Comparison of ENCODE assay signal across 17 cellular contexts in the genomic region with DNA sequence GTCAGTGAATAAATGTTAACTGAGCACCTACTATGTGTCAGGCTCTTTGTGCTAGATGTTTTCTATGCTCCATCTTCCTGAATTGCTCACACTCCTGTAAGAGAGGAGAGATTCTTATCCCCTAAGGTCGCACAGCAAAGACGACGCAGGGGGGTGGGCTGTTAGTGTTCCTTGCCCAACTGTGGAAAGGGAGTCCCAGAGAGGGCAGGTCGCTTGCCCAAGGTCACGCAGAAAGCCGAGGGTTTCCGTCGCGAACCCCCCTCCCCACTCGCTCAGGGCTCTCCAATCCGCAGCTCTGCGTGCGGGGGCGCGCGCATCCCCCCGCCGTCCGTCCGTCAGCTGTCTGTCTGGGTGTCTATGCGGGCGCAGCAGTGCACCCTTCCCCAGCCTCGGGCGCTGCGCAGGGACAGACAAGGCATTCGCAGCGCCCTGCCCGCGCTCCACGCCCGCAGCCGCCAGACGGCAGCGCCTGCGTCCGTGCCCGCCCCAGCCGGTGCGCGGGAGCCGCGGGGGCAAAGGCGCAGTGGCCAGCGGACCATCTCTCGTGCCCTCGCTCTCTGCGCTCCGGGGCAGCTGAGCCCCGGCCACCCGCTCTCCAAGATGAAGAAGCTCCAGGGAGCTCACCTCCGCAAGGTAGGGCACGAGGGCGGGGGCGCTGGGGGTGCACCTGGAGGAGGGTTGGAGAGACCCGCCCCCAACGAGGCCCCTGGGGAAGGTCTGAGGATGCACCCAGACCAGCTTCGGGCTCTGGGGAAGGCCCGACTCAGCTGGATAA. TPM values are rescaled to one million over a fixed set of nuclear protein-coding genes. Genes with fewer than 3 reads are reported as not detected.
DNase-seq lines count a peak whose midpoint lies in the region; ATAC-seq, FAIRE-seq and TF ChIP-seq lines count a peak whose summit lies in the region.
"Had no signal": no experiment of that assay in that cellular context is flagged by ENCODE, and none has a peak within 500 bp of the region (broad histone marks: within the 10 kb centered on the region; RNA-seq: fewer than 3 reads in every experiment).

A gene (plus strand): TSS at position 335 of the 775 bp plus-strand sequence. CDS start 266 bp downstream, at position 601.

- peak within 1 kb of the TSS; percentile 42 for H3K4me3 Mint-ChIP-seq in mesothelial cell of epicardium
- H3K4me3 Mint-ChIP-seq in CD4-positive, alpha-beta T cell, result no peak within 1 kb of the TSS
- no peak within 1 kb of the TSS for H3K4me3 Mint-ChIP-seq in activated naive CD4-positive, alpha-beta T cell treated with anti-CD3 and anti-CD28 coated beads, Interleukin-2, amount 10 ng/mL, durations not matched to agents 7 days and 5 days
- H3K4me3 Mint-ChIP-seq: activated CD4-positive, alpha-beta T cell treated with anti-CD3 and anti-CD28 coated beads, Interleukin-2, amount 10 ng/mL, durations not matched to agents 24 days and 14 days; activated T-cell treated with anti-CD3 and anti-CD28 coated beads, Interleukin-2, amount 50 U/mL, for 24 hours had no signal

- DNase-seq in A549 (ENCODE audit: low read depth in 1 of 2, low spot score in 1 of 2) (no peak), mesothelial cell of epicardium (ENCODE audit: low spot score in 2 of 2, unreplicated experiment in 2 of 2) (no peak)
- DNase-seq in CD4-positive, alpha-beta T cell, result no peak
- no peak for DNase-seq in activated naive CD4-positive, alpha-beta T cell treated with anti-CD3 and anti-CD28 coated beads, Interleukin-2, amount 10 ng/mL, durations not matched to agents 7 days and 5 days
- DNase-seq: activated CD4-positive, alpha-beta T cell treated with anti-CD3 and anti-CD28 coated beads, Interleukin-2, amount 10 ng/mL, durations not matched to agents 24 days and 14 days; activated T-cell treated with anti-CD3 and anti-CD28 coated beads, Interleukin-2, amount 50 U/mL, for 24 hours; dermis blood vessel endothelial cell; DMS79; NCI-H1092 treated with DMSO at 0.1 percent for 48 hours; NCI-H446 treated with DMSO at 0.1 percent for 48 hours; T-helper 9 cell had no signal

- no peaks in the 10 kb centered on the region for H3K9me3 Mint-ChIP-seq in mesothelial cell of epicardium
- H3K9me3 Mint-ChIP-seq in CD4-positive, alpha-beta T cell, result no peaks in the 10 kb centered on the region
- H3K9me3 Mint-ChIP-seq in activated naive CD4-positive, alpha-beta T cell treated with anti-CD3 and anti-CD28 coated beads, Interleukin-2, amount 10 ng/mL, durations not matched to agents 7 days and 5 days, result no peaks in the 10 kb centered on the region
- H3K9me3 Mint-ChIP-seq: activated CD4-positive, alpha-beta T cell treated with anti-CD3 and anti-CD28 coated beads, Interleukin-2, amount 10 ng/mL, durations not matched to agents 24 days and 14 days; activated T-cell treated with anti-CD3 and anti-CD28 coated beads, Interleukin-2, amount 50 U/mL, for 24 hours had no signal

- TF ChIP-seq CTCF in A549 (IDR thresholded peaks at IDR 0.05), result no peak
- TF ChIP-seq CTCF in mesothelial cell of epicardium (IDR thresholded peaks at IDR 0.05; ENCODE audit: unreplicated experiment), result no peak
- TF ChIP-seq CTCF in CD4-positive, alpha-beta T cell (IDR thresholded peaks at IDR 0.05), result no peak

- H3K4me2 ChIP-seq in A549, result peak within 1 kb of the TSS; percentile 37; the same call in 1 of the 3 replicates

- intact Hi-C loops in CD4-positive, alpha-beta T cell (cut with DNase I, micrococcal nuclease), result no loop called here

- H3K9me3 ChIP-seq in A549 (no peaks in the 10 kb centered on the region), HUES48 (ENCODE audit: control insufficient read depth, insufficient read depth, low read length) (no peaks in the 10 kb centered on the region), duodenal mucosa (ENCODE audit: control insufficient read depth in 1 of 2, low read length in 2 of 2) (no peaks in the 10 kb centered on the region)
- no peaks in the 10 kb centered on the region for H3K9me3 ChIP-seq in CD4-positive, alpha-beta T cell (ENCODE audit: control insufficient read depth, low read length)
- H3K9me3 ChIP-seq: upper lobe of left lung had no signal

- ATAC-seq in A549, result no peak
- no peak for ATAC-seq in GM21619 (IDR thresholded peaks at IDR 0.05; ENCODE audit: unreplicated experiment)
- no peak for ATAC-seq in HG03045 (IDR thresholded peaks at IDR 0.05; ENCODE audit: unreplicated experiment)
- no peak for ATAC-seq in CD4-positive, alpha-beta T cell (ENCODE audit: poor library complexity)
- ATAC-seq: K562 had no signal

- FAIRE-seq in A549 (lab: Jason Lieb, UNC), result no peak
- FAIRE-seq: K562 had no signal

- peaks cover 8% of the 10 kb centered on the region for H3K4me1 Mint-ChIP-seq in mesothelial cell of epicardium
- no peaks in the 10 kb centered on the region for H3K4me1 Mint-ChIP-seq in CD4-positive, alpha-beta T cell (ENCODE audit: low read depth)
- no peaks in the 10 kb centered on the region for H3K4me1 Mint-ChIP-seq in activated naive CD4-positive, alpha-beta T cell treated with anti-CD3 and anti-CD28 coated beads, Interleukin-2, amount 10 ng/mL, durations not matched to agents 7 days and 5 days
- H3K4me1 Mint-ChIP-seq: activated CD4-positive, alpha-beta T cell treated with anti-CD3 and anti-CD28 coated beads, Interleukin-2, amount 10 ng/mL, durations not matched to agents 24 days and 14 days had no signal

- no peak within 1 kb of the TSS for H3K27ac Mint-ChIP-seq in mesothelial cell of epicardium
- no peak within 1 kb of the TSS for H3K27ac Mint-ChIP-seq in CD4-positive, alpha-beta T cell
- no peak within 1 kb of the TSS for H3K27ac Mint-ChIP-seq in activated naive CD4-positive, alpha-beta T cell treated with anti-CD3 and anti-CD28 coated beads, Interleukin-2, amount 10 ng/mL, durations not matched to agents 7 days and 5 days
- H3K27ac Mint-ChIP-seq: activated CD4-positive, alpha-beta T cell treated with anti-CD3 and anti-CD28 coated beads, Interleukin-2, amount 10 ng/mL, durations not matched to agents 24 days and 14 days; activated T-cell treated with anti-CD3 and anti-CD28 coated beads, Interleukin-2, amount 50 U/mL, for 24 hours had no signal

- H3K4me3 ChIP-seq in A549, result no peak within 1 kb of the TSS
- H3K4me3 ChIP-seq in HUES48 (ENCODE audit: low read depth, low read length), result peak within 1 kb of the TSS; percentile 56
- peak within 1 kb of the TSS; percentile 42 to 43 for H3K4me3 ChIP-seq in duodenal mucosa (ENCODE audit: low read depth in 1 of 2, low read length in 2 of 2)
- H3K4me3 ChIP-seq: K562, upper lobe of left lung had no signal

- WGBS in A549 (ENCODE audit: missing lambda C conversion rate), result 39% methylated on average over 16 of the region's 58 CpGs

- CTCF ChIA-PET in A549 (lab: Yijun Ruan, JAX), result interaction anchor here (0.7 to 3.6 kb wide), 10 partner anchors 9 to 510 kb away, joined by 3 to 13 read pairs (median 4); no protein-coding TSS in a partner anchor
- CTCF ChIA-PET in CD4-positive, alpha-beta T cell (lab: Charles Lee), result no interaction called here
- CTCF ChIA-PET in activated naive CD4-positive, alpha-beta T cell treated with anti-CD3 and anti-CD28 coated beads, Interleukin-2, amount 10 ng/mL, durations not matched to agents 7 days and 5 days (lab: Charles Lee), result no interaction called here

- H3K27ac ChIP-seq in A549 (no peak within 1 kb of the TSS), HUES48 (ENCODE audit: low read depth, low read length) (no peak within 1 kb of the TSS), duodenal mucosa (ENCODE audit: low read depth, low read length) (no peak within 1 kb of the TSS)
- no peak within 1 kb of the TSS for H3K27ac ChIP-seq in CD4-positive, alpha-beta T cell (ENCODE audit: low read depth, low read length)
- H3K27ac ChIP-seq: upper lobe of left lung had no signal

- H3K27me3 Mint-ChIP-seq in mesothelial cell of epicardium (ENCODE audit: low read depth), result peaks cover 67% of the 10 kb centered on the region
- peaks cover 49% of the 10 kb centered on the region for H3K27me3 Mint-ChIP-seq in CD4-positive, alpha-beta T cell
- H3K27me3 Mint-ChIP-seq in activated naive CD4-positive, alpha-beta T cell treated with anti-CD3 and anti-CD28 coated beads, Interleukin-2, amount 10 ng/mL, durations not matched to agents 7 days and 5 days, result peaks cover 81% of the 10 kb centered on the region

- H3K27me3 ChIP-seq in HUES48 (ENCODE audit: control insufficient read depth, insufficient read depth, low read length) (peaks cover 74% of the 10 kb centered on the region), duodenal mucosa (ENCODE audit: control insufficient read depth in 1 of 2, insufficient read depth in 2 of 2, low read length in 2 of 2) (no peaks in the 10 kb centered on the region)
- H3K27me3 ChIP-seq in CD4-positive, alpha-beta T cell (ENCODE audit: control insufficient read depth, insufficient read depth, low read length), result peaks cover 26% of the 10 kb centered on the region

- H3K36me3 ChIP-seq in HUES48 (ENCODE audit: control insufficient read depth, insufficient read depth, low read length) (no peaks in the 10 kb centered on the region), duodenal mucosa (ENCODE audit: control insufficient read depth in 1 of 2, insufficient read depth in 2 of 2, low read length in 2 of 2) (no peaks in the 10 kb centered on the region)
- H3K36me3 ChIP-seq: upper lobe of left lung had no signal

- TF ChIP-seq EP300 in A549 (IDR thresholded peaks at IDR 0.05), result no peak

- no peak for TF ChIP-seq POLR2A in A549 (IDR thresholded peaks at IDR 0.05; ENCODE audit: low read length)

- POLR2A ChIA-PET in A549 (lab: Yijun Ruan, JAX), result no interaction called here
- POLR2A ChIA-PET in CD4-positive, alpha-beta T cell (lab: Charles Lee), result no interaction called here

- no peaks in the 10 kb centered on the region for H3K4me1 ChIP-seq in A549
- peaks cover 15% of the 10 kb centered on the region; the same call in 1 of the 2 replicates for H3K4me1 ChIP-seq in HUES48 (ENCODE audit: control insufficient read depth, insufficient read depth, low read length)
- peaks cover 41 to 44% of the 10 kb centered on the region in 2 donors for H3K4me1 ChIP-seq in duodenal mucosa (ENCODE audit: control insufficient read depth in 1 of 2, insufficient read depth in 2 of 2, low read length in 2 of 2)

- H3K9ac ChIP-seq in HUES48 (ENCODE audit: low read depth, low read length), result no peak within 1 kb of the TSS
- H3K9ac ChIP-seq in duodenal mucosa (ENCODE audit: low read depth in 1 of 2, low read length in 2 of 2), result peak within 1 kb of the TSS in 1 of 2 donors; percentile 32

- TF ChIP-seq RAD21 in A549 (conservative IDR thresholded peaks at IDR 0.05 in 1 of 2, IDR thresholded peaks at IDR 0.05 in 1 of 2), result no peak

- no peaks in the 10 kb centered on the region for H3K36me3 Mint-ChIP-seq in mesothelial cell of epicardium
- no peaks in the 10 kb centered on the region for H3K36me3 Mint-ChIP-seq in CD4-positive, alpha-beta T cell (ENCODE audit: low read depth)
- no peaks in the 10 kb centered on the region for H3K36me3 Mint-ChIP-seq in activated naive CD4-positive, alpha-beta T cell treated with anti-CD3 and anti-CD28 coated beads, Interleukin-2, amount 10 ng/mL, durations not matched to agents 7 days and 5 days

RNA-seq across cellular contexts. Expression of the gene that starts here (rescaled TPM):
- not detected in 2 replicates for polyA plus RNA-seq in A549 (2011; rRNA removed)
- not detected in 2 replicates for polyA plus RNA-seq in A549 (2012; cell fraction: cytosol; rRNA removed)
- polyA plus RNA-seq in A549 (2012; cell fraction: nucleus; rRNA removed), result not detected in 2 replicates
- not detected in 3 replicates for polyA plus RNA-seq in A549 (2017; fragmentation: RNase III; extraction: RNeasy Plus Mini Kit Qiagen cat#74134 plus additional on column Dnase treatment)
- 0.04 TPM in 1 of 2 replicates, not detected in the other for polyA minus RNA-seq in A549 (2011; rRNA and poly(A)+ RNA removed)
- total RNA-seq in mesothelial cell of epicardium, result not detected in 3 replicates
- total RNA-seq in CD4-positive, alpha-beta T cell, result not detected
- total RNA-seq: activated CD4-positive, alpha-beta T cell treated with anti-CD3 and anti-CD28 coated beads, Interleukin-2, amount 10 ng/mL, durations not matched to agents 24 days and 14 days; dermis blood vessel endothelial cell; K562 had no signal
- polyA plus RNA-seq: K562 had no signal
